In the genomic region with DNA sequence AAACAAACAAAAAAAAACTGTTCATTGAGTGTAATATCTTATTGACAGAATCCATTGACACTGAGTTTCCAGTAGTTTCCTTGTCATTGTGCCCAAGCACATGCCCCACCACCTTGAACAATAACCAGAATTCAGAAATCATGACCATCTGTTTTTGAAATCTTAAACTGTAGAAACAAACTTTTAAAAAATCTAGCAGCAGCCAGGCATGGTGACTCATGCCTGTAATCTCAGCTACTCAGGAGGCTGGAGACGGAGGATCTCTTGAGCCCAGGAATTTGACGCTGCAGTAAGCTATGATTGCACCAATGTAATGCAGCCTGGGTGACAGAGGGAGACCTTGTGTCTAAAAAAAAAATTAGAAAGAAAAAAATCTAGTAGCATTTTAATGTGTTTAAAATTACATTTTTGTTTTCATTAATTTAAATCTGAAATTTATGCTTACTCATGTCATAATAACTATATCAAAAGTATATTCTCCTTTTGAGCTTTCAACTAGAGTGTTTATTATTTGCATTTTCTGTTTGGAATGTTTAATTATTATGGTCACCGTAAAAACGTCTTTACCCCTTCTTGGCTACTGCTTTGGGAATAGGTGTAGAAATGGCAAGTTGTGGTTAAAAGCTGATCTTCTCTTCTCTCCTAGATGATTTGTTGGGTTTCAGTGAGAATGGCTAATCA, we compare ENCODE assay signal across 18 cellular contexts. TPM values are rescaled to one million over a fixed set of nuclear protein-coding genes. Genes with fewer than 3 reads are reported as not detected.
DNase-seq lines count a peak whose midpoint lies in the region; ATAC-seq lines count a peak whose summit lies in the region.
"Had no signal": no experiment of that assay in that cellular context is flagged by ENCODE, and none has a peak within 500 bp of the region (broad histone marks: within the 10 kb centered on the region; RNA-seq: fewer than 3 reads in every experiment).

No MANE protein-coding gene starts in this region.

- peaks cover 32% of the 10 kb centered on the region for H3K4me1 ChIP-seq in mesodermal cell (ENCODE audit: control insufficient read depth, insufficient read depth, low read length, poor library complexity, severe bottlenecking)

- H3K9me3 ChIP-seq in mesodermal cell (ENCODE audit: control insufficient read depth, low read length) = no peaks in the 10 kb centered on the region
- H3K9me3 ChIP-seq: ascending aorta had no signal

- ATAC-seq in effector memory CD8-positive, alpha-beta T cell (replicated peaks) = no peak
- no peak for ATAC-seq in activated CD4-positive, alpha-beta T cell treated with anti-CD3 and anti-CD28 coated beads for 36 hours
- ATAC-seq in GM18907 (IDR thresholded peaks at IDR 0.05; ENCODE audit: unreplicated experiment) = no peak
- ATAC-seq: GM12878, Right ventricle myocardium inferior had no signal

- no peaks in the 10 kb centered on the region for H3K27me3 Mint-ChIP-seq in effector memory CD8-positive, alpha-beta T cell
- H3K27me3 Mint-ChIP-seq in activated CD4-positive, alpha-beta T cell treated with anti-CD3 and anti-CD28 coated beads for 36 hours = no peaks in the 10 kb centered on the region

- H3K36me3 Mint-ChIP-seq in effector memory CD8-positive, alpha-beta T cell (ENCODE audit: insufficient read depth) = peaks cover 54% of the 10 kb centered on the region
- H3K36me3 Mint-ChIP-seq in activated CD4-positive, alpha-beta T cell treated with anti-CD3 and anti-CD28 coated beads for 36 hours (ENCODE audit: low read depth) = peaks cover 44% of the 10 kb centered on the region

- peaks cover 15 to 19% of the 10 kb centered on the region in 2 donors for H3K4me1 Mint-ChIP-seq in effector memory CD8-positive, alpha-beta T cell (ENCODE audit: low read depth in 2 of 2)
- H3K4me1 Mint-ChIP-seq in activated CD4-positive, alpha-beta T cell treated with anti-CD3 and anti-CD28 coated beads for 36 hours = peaks cover 15% of the 10 kb centered on the region

- DNase-seq in EL (peak; percentile 69), RPMI7951 (ENCODE audit: low read depth) (peak; percentile 47), SHP77 (lab: John Stamatoyannopoulos, UW) (no peak)
- DNase-seq in effector memory CD8-positive, alpha-beta T cell = no peak
- DNase-seq in stimulated activated CD4-positive, alpha-beta T cell treated with anti-CD3 and anti-CD28 coated beads, Interleukin-2, amount 100 ng/mL, for 48 hours = no peak
- DNase-seq in activated CD4-positive, alpha-beta T cell treated with anti-CD3 and anti-CD28 coated beads for 36 hours = no peak
- DNase-seq: activated CD4-positive, alpha-beta T cell treated with anti-CD3 and anti-CD28 coated beads, Interleukin-2, amount 50 U/mL, for 1 hour; C1 segment of cervical spinal cord; DMS79 treated with DMSO at 0.1 percent for 48 hours; kidney; NCI-H2107; substantia nigra; T-helper 9 cell had no signal

- no peak overlapping the region for H3K4me3 Mint-ChIP-seq in effector memory CD8-positive, alpha-beta T cell
- H3K4me3 Mint-ChIP-seq in activated CD4-positive, alpha-beta T cell treated with anti-CD3 and anti-CD28 coated beads for 36 hours = no peak overlapping the region

- POLR2A ChIA-PET in activated CD4-positive, alpha-beta T cell treated with anti-CD3 and anti-CD28 coated beads for 36 hours (lab: Charles Lee) = no interaction called here

- peaks cover 15% of the 10 kb centered on the region for H3K36me3 ChIP-seq in mesodermal cell (ENCODE audit: control insufficient read depth, insufficient read depth, low read length)

- no peak overlapping the region for H3K4me3 ChIP-seq in mesodermal cell (ENCODE audit: extremely low read depth, insufficient read depth, low read length, poor library complexity, severe bottlenecking)
- H3K4me3 ChIP-seq: ascending aorta, GM12878 had no signal

- intact Hi-C loops in activated CD4-positive, alpha-beta T cell treated with anti-CD3 and anti-CD28 coated beads for 36 hours (cut with DNase I, micrococcal nuclease) = no loop called here

- no peaks in the 10 kb centered on the region for H3K9me3 Mint-ChIP-seq in effector memory CD8-positive, alpha-beta T cell
- no peaks in the 10 kb centered on the region for H3K9me3 Mint-ChIP-seq in activated CD4-positive, alpha-beta T cell treated with anti-CD3 and anti-CD28 coated beads for 36 hours (ENCODE audit: low read depth)

- peak overlapping the region; percentile 22 to 32 for H3K27ac Mint-ChIP-seq in effector memory CD8-positive, alpha-beta T cell
- no peak overlapping the region for H3K27ac Mint-ChIP-seq in activated CD4-positive, alpha-beta T cell treated with anti-CD3 and anti-CD28 coated beads for 36 hours

- peak overlapping the region; percentile 72 for H3K27ac ChIP-seq in mesodermal cell (ENCODE audit: low read depth, low read length, severe bottlenecking)
- H3K27ac ChIP-seq: ascending aorta had no signal

- 70 to 96% methylated on average over 2 to 3 of the region's 4 CpGs for WGBS in mesodermal cell (ENCODE audit: insufficient coverage in 2 of 2), 2 experiments

- CTCF ChIA-PET in activated CD4-positive, alpha-beta T cell treated with anti-CD3 and anti-CD28 coated beads for 36 hours (lab: Charles Lee) = interaction anchor here (0.6 to 0.9 kb wide), 2 partner anchors 25 to 52 kb away, joined by 3 read pairs; no protein-coding TSS in a partner anchor

RNA-seq across cellular contexts. Expression of a gene that starts 25.2 kb away (rescaled TPM):
- total RNA-seq in RPMI7951 (2014; rRNA removed; shearing (Covaris generic)) = 6.7 and 7.0 TPM in 2 replicates
- 28.0 TPM for polyA plus RNA-seq in mesodermal cell (2013, experiment 1 of 2)
- polyA plus RNA-seq in mesodermal cell (2013, experiment 2 of 2) = 29.4 TPM
- 1 to 10 TPM in 1 of 2 experiments, under 1 TPM in 1; 0.97 to 1.3 TPM for total RNA-seq in activated CD4-positive, alpha-beta T cell treated with anti-CD3 and anti-CD28 coated beads for 36 hours

Comparison
In these comparisons a context has a peak if more than half of its experiments do, and no peak if none do; other contexts are left out.
1. DNase-seq: peak in EL (single experiment) and RPMI7951 (single experiment); none in effector memory CD8-positive, alpha-beta T cell (0 of 3), stimulated activated CD4-positive, alpha-beta T cell treated with anti-CD3 and anti-CD28 coated beads, Interleukin-2, amount 100 ng/mL, for 48 hours (0 of 2), activated CD4-positive, alpha-beta T cell treated with anti-CD3 and anti-CD28 coated beads for 36 hours (single experiment) and SHP77 (0 of 2).